ENCODE assay signal across 20 cellular contexts in the genomic region with DNA sequence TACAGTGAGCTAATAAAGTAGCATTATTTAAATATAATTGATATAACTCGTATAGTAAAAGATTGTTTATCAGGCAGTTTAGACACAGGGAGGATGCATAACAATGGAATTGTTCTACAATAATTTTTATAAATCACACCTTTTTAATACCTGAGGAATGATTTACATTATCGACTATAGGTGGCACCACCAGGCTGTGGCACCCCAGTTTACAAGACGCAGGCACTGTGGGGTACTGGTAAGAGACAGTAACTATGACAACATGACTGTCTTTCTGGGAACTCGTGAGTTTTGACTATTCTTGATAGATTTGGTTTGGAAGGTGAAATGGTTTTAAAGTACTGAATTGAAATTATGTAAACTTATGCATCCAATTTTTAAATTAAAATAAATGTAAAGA. TPM values are rescaled to one million over a fixed set of nuclear protein-coding genes. Genes with fewer than 3 reads are reported as not detected.
A peak's percentile ranks its signal among the peaks of the same experiment; 100 is the strongest.
DNase-seq lines count a peak whose midpoint lies in the region; ATAC-seq, FAIRE-seq and TF ChIP-seq lines count a peak whose summit lies in the region.
"Had no signal": no experiment of that assay in that cellular context is flagged by ENCODE, and none has a peak within 500 bp of the region (broad histone marks: within the 10 kb centered on the region; RNA-seq: fewer than 3 reads in every experiment).

No MANE protein-coding gene starts in this region.

- no peaks in the 10 kb centered on the region for H3K4me1 ChIP-seq in OCI-LY7 (ENCODE audit: insufficient read depth, low read length, poor library complexity, severe bottlenecking)
- no peaks in the 10 kb centered on the region; a peak in 1 of 7 replicates for H3K4me1 ChIP-seq in H1 (replicated peaks in 1 of 4; ENCODE audit: control insufficient read depth in 3 of 4, insufficient read depth in 4 of 4, low read length in 3 of 4)
- H3K4me1 ChIP-seq in heart right ventricle, result peaks cover 0 to 10% (median 2%) of the 10 kb centered on the region in 9 donors
- H3K4me1 ChIP-seq: parathyroid adenoma, SJSA1 had no signal

- no peak overlapping the region for H3K4me3 ChIP-seq in OCI-LY7 (ENCODE audit: low read depth, low read length, poor library complexity, severe bottlenecking)
- H3K4me3 ChIP-seq in H1 (ENCODE audit: extremely low read depth in 1 of 4, insufficient read depth in 2 of 4, low read depth in 3 of 4, low read length in 4 of 4), result no peak overlapping the region
- no peak overlapping the region for H3K4me3 ChIP-seq in heart right ventricle
- H3K4me3 ChIP-seq: SJSA1 had no signal

- H3K4ac ChIP-seq in H1 (replicated peaks; ENCODE audit: insufficient read length, low read depth, low read length), result no peak overlapping the region

- H3K4me2 ChIP-seq in OCI-LY7 (ENCODE audit: low read length), result no peak overlapping the region
- H3K4me2 ChIP-seq in H1 (ENCODE audit: insufficient read depth in 1 of 2, low read depth in 2 of 2, low read length in 2 of 2), result no peak overlapping the region

- WGBS in H1 (ENCODE audit: extremely low coverage in 1 of 2, insufficient coverage in 1 of 2, insufficient read length in 1 of 2, insufficient replicate concordance in 2 of 2, low coverage in 1 of 2, low lambda C conversion rate in 2 of 2, missing lambda C conversion rate in 1 of 2), 2 experiments, result 88% methylated on average over 4 of the region's 4 CpGs; no CpG with 5 or more reads in 1 of the 2 experiments
- WGBS in heart right ventricle, 2 donors, result 72 to 86% methylated on average over 4 of the region's 4 CpGs

- no peak overlapping the region for H4K8ac ChIP-seq in H1 (ENCODE audit: extremely low read depth, insufficient read depth, low read length)

- no peaks in the 10 kb centered on the region for H3K79me1 ChIP-seq in H1 (ENCODE audit: low read depth, low read length)

- no peak overlapping the region for H3K23ac ChIP-seq in H1 (ENCODE audit: insufficient read length)

- H2AFZ ChIP-seq in OCI-LY7 (ENCODE audit: low read length) (no peak overlapping the region), H1 (ENCODE audit: low read length) (no peak overlapping the region)
- H2AFZ ChIP-seq: parathyroid adenoma had no signal

- H2BK12ac ChIP-seq in H1 (ENCODE audit: low read depth, low read length), result no peak overlapping the region

- no peak overlapping the region for H3K18ac ChIP-seq in H1 (ENCODE audit: extremely low read depth, low read length)

- H3K79me2 ChIP-seq in OCI-LY7 (ENCODE audit: insufficient read depth, low read depth, low read length) (no peaks in the 10 kb centered on the region), H1 (ENCODE audit: control insufficient read depth in 1 of 2, insufficient read depth in 2 of 2, low read length in 2 of 2) (no peaks in the 10 kb centered on the region)
- H3K79me2 ChIP-seq: parathyroid adenoma had no signal

- peak; percentile 40 to 57 for TF ChIP-seq RAD21 in H1 (IDR thresholded peaks at IDR 0.05 in 1 of 2, conservative IDR thresholded peaks at IDR 0.05 in 1 of 2; ENCODE audit: low read depth in 2 of 2, low read length in 2 of 2)

- H4K20me1 ChIP-seq in OCI-LY7 (ENCODE audit: insufficient read depth, low read length), result no peaks in the 10 kb centered on the region
- H4K20me1 ChIP-seq in H1 (replicated peaks in 1 of 2; ENCODE audit: control insufficient read depth in 1 of 2, insufficient read depth in 2 of 2, low read length in 2 of 2), result no peaks in the 10 kb centered on the region

- H3K36me3 ChIP-seq in OCI-LY7 (ENCODE audit: insufficient read depth, low read length) (no peaks in the 10 kb centered on the region), H1 (ENCODE audit: control insufficient read depth in 2 of 4, insufficient read depth in 4 of 4, low read length in 3 of 4) (no peaks in the 10 kb centered on the region), heart right ventricle (no peaks in the 10 kb centered on the region)
- H3K36me3 ChIP-seq: SJSA1 had no signal

- BruUV-seq in OCI-LY7 (replicated peaks; lab: Mats Ljungman, UMichigan), result no TSS peak

- no peak overlapping the region for H4K5ac ChIP-seq in H1 (ENCODE audit: insufficient read length, low read depth, low read length)

- H3K9ac ChIP-seq in H1 (replicated peaks in 1 of 4; ENCODE audit: extremely low read depth in 1 of 4, low read depth in 3 of 4, low read length in 3 of 4), result no peak overlapping the region
- H3K9ac ChIP-seq: parathyroid adenoma had no signal

- H2BK5ac ChIP-seq in H1 (ENCODE audit: low read depth, low read length), result no peak overlapping the region

- H3K9me3 ChIP-seq in OCI-LY7 (ENCODE audit: low read length) (no peaks in the 10 kb centered on the region), H1 (ENCODE audit: insufficient read depth in 2 of 2, low read depth in 1 of 2, low read length in 1 of 2) (no peaks in the 10 kb centered on the region), heart right ventricle (no peaks in the 10 kb centered on the region)
- H3K9me3 ChIP-seq: SJSA1 had no signal

- H2BK20ac ChIP-seq in H1 (ENCODE audit: low read length), result no peak overlapping the region

- H2AK5ac ChIP-seq in H1 (ENCODE audit: low read depth, low read length), result no peak overlapping the region

- H3K9me2 ChIP-seq in OCI-LY7 (ENCODE audit: insufficient read depth, low read length), result no peaks in the 10 kb centered on the region

- no peak overlapping the region for H4K91ac ChIP-seq in H1 (replicated peaks; ENCODE audit: insufficient read length, low read length)

- ATAC-seq in heart right ventricle (no peak), HG02571 (IDR thresholded peaks at IDR 0.05; ENCODE audit: unreplicated experiment) (no peak)
- ATAC-seq: stimulated activated naive B cell treated with anti-CD40 and anti-IgM and Interleukin-4, amounts not matched to agents 10 μg/mL and 1 μg/mL and 100 μg/mL, for 72 hours had no signal

- no peak overlapping the region for H3K56ac ChIP-seq in H1 (replicated peaks; ENCODE audit: insufficient read length, low read depth, low read length)

- no peak for TF ChIP-seq EP300 in H1 (IDR thresholded peaks at IDR 0.05; ENCODE audit: borderline replicate concordance in 1 of 2, low read depth in 2 of 2, low read length in 2 of 2)

- intact Hi-C loops in OCI-LY7 (cut with micrococcal nuclease; ENCODE audit: unreplicated experiment), result no loop called here
- intact Hi-C loops in heart right ventricle (cut with DNase I), result no loop called here

- CTCF ChIA-PET in OCI-LY7 (lab: Charles Lee; ENCODE audit: unreplicated experiment), result no interaction called here
- CTCF ChIA-PET in H1 (lab: Charles Lee; ENCODE audit: partially characterized antibody), result interaction anchor here (0.8 to 2.6 kb wide), 8 partner anchors 8 to 98 kb away, joined by 3 to 14 read pairs (median 4); partner anchors contain the start of gene STBD1

- POLR2A ChIA-PET in OCI-LY7 (lab: Charles Lee), result no interaction called here
- POLR2A ChIA-PET in H1 (lab: Charles Lee; ENCODE audit: partially characterized antibody), result no interaction called here

- no peak overlapping the region for H2BK15ac ChIP-seq in H1 (ENCODE audit: low read length)

- TF ChIP-seq POLR2A in H1 (IDR thresholded peaks at IDR 0.05; ENCODE audit: control extremely low read depth in 1 of 2, low read depth in 2 of 2, low read length in 2 of 2), result no peak

- DNase-seq in activated CD4-positive, alpha-beta T cell treated with anti-CD3 and anti-CD28 coated beads for 48 hours, result peak; percentile 38
- DNase-seq in activated CD4-positive, alpha-beta T cell treated with anti-CD3 and anti-CD28 coated beads, Interleukin-2, amount 50 U/mL, for 4 hours, result no peak
- DNase-seq in Daoy (ENCODE audit: low read depth), result peak; percentile 3
- no peak for DNase-seq in OCI-LY7 (ENCODE audit: low spot score)
- DNase-seq in H1 (ENCODE audit: low read depth in 1 of 2, low spot score in 2 of 2), result no peak
- DNase-seq in heart right ventricle, result no peak
- DNase-seq in NCI-H2171 treated with DMSO at 0.1 percent for 48 hours (lab: John Stamatoyannopoulos, UW), result no peak
- DNase-seq: HCEC 1CT; hypothalamus; kidney; mammary epithelial cell; naive B cell; NCI-H2029; NCI-H510A treated with DMSO at 0.1 percent for 48 hours; stimulated activated naive B cell treated with anti-CD40 and anti-IgM and Interleukin-4, amounts not matched to agents 10 μg/mL and 1 μg/mL and 100 μg/mL, for 72 hours had no signal

- H3K27me3 ChIP-seq in H1 (replicated peaks in 1 of 4; ENCODE audit: control insufficient read depth in 3 of 4, extremely low read depth in 1 of 4, insufficient read depth in 3 of 4, low read length in 3 of 4) (peaks cover 0 to 1% (median 0%) of the 10 kb centered on the region in 4 experiments; a peak in 1 of 7 replicates), heart right ventricle (no peaks in the 10 kb centered on the region)

- H2BK120ac ChIP-seq in H1 (replicated peaks; ENCODE audit: low read depth, low read length), result no peak overlapping the region

- H3K27ac ChIP-seq in OCI-LY7 (ENCODE audit: low read depth, low read length, poor library complexity, severe bottlenecking) (no peak overlapping the region), H1 (ENCODE audit: low read depth, low read length) (no peak overlapping the region), heart right ventricle (no peak overlapping the region)
- H3K27ac ChIP-seq: C4-2B, parathyroid adenoma, SJSA1 had no signal

- no peak for FAIRE-seq in H1 (lab: Jason Lieb, UNC)

- H3K23me2 ChIP-seq in H1 (ENCODE audit: low read depth, low read length), result no peaks in the 10 kb centered on the region; the same call in 1 of the 2 replicates

- TF ChIP-seq CTCF in OCI-LY7 (conservative IDR thresholded peaks at IDR 0.05; ENCODE audit: low read length) (peak; percentile 42), H1 (IDR thresholded peaks at IDR 0.05; ENCODE audit: control extremely low read depth in 1 of 3, insufficient read depth in 1 of 3, low read depth in 1 of 3, low read length in 3 of 3) (peak in 2 of 3 experiments; percentile 6 to 13; a peak in 1 of 4 replicates), heart right ventricle (IDR thresholded peaks at IDR 0.05) (peak in 2 of 9 donors; percentile 10)

- no peak overlapping the region for H3K14ac ChIP-seq in H1 (ENCODE audit: insufficient read length)

RNA-seq across cellular contexts. Expression of gene STBD1, which starts 27.1 kb away (rescaled TPM):
- 0.57 and 1.8 TPM in 2 replicates for total RNA-seq in Daoy (2014; rRNA removed; shearing (Covaris generic))
- not detected in 2 replicates for total RNA-seq in OCI-LY7 (2014; rRNA removed; shearing (Covaris generic))
- total RNA-seq in OCI-LY7 (2022) (not detected in 2 replicates), heart right ventricle (10 to 100 TPM; 14.8 to 53.7 (median 22.6) TPM)
- 1.4 and 1.7 TPM in 2 replicates for total RNA-seq in H1 (2021; fragmentation: NEBNext Ultra II Directional; extraction: Animal tissue kit (Norgen Biotek cat#: 25700))
- polyA plus RNA-seq in H1 (2011; rRNA removed) (0.45 and 0.47 TPM in 2 replicates), heart right ventricle (10 to 100 TPM; 17.9 to 32.4 TPM)
- 0.80 TPM for polyA plus RNA-seq in H1 (2011; cell fraction: cytosol; rRNA removed)
- 0.46 TPM for polyA plus RNA-seq in H1 (2011; cell fraction: nucleus; rRNA removed)
- 1.6 to 2.6 TPM (median 2.3 TPM) in 4 replicates for polyA plus RNA-seq in H1 (2012, experiment 1 of 2)
- 0.85 TPM for polyA plus RNA-seq in H1 (2012, experiment 2 of 2)
- 1.6 TPM for polyA plus RNA-seq in H1 (2013, experiment 1 of 2)
- 2.4 TPM for polyA plus RNA-seq in H1 (2013, experiment 2 of 2)
- polyA minus RNA-seq in H1 (2011; rRNA and poly(A)+ RNA removed), result 0.88 and 1.5 TPM in 2 replicates
- 1.0 TPM for polyA minus RNA-seq in H1 (2011; cell fraction: cytosol; rRNA and poly(A)+ RNA removed)
- 0.70 TPM for polyA minus RNA-seq in H1 (2011; cell fraction: nucleus; rRNA and poly(A)+ RNA removed)

RNA-seq across cellular contexts. Expression of gene FAM47E, which starts 27.9 kb away (rescaled TPM):
- 0.11 and 2.8 TPM in 2 replicates for total RNA-seq in Daoy (2014; rRNA removed; shearing (Covaris generic))
- not detected in 2 replicates for total RNA-seq in OCI-LY7 (2014; rRNA removed; shearing (Covaris generic))
- total RNA-seq in OCI-LY7 (2022) (not detected in 2 replicates), heart right ventricle (1 to 10 TPM; 2.1 to 6.3 (median 3.1) TPM)
- 1.3 and 1.7 TPM in 2 replicates for total RNA-seq in H1 (2021; fragmentation: NEBNext Ultra II Directional; extraction: Animal tissue kit (Norgen Biotek cat#: 25700))
- polyA plus RNA-seq in H1 (2011; rRNA removed) (1.2 and 1.4 TPM in 2 replicates), heart right ventricle (1 to 10 TPM in 1 of 2 donors, under 1 TPM in 1; 0.68 to 4.7 TPM)
- 1.7 TPM for polyA plus RNA-seq in H1 (2011; cell fraction: cytosol; rRNA removed)
- polyA plus RNA-seq in H1 (2011; cell fraction: nucleus; rRNA removed), result 1.4 TPM
- 0.86 to 1.4 TPM (median 0.93 TPM) in 4 replicates for polyA plus RNA-seq in H1 (2012, experiment 1 of 2)
- polyA plus RNA-seq in H1 (2012, experiment 2 of 2), result not detected
- 1.1 TPM for polyA plus RNA-seq in H1 (2013, experiment 1 of 2)
- 0.85 TPM for polyA plus RNA-seq in H1 (2013, experiment 2 of 2)
- 1.1 and 1.3 TPM in 2 replicates for polyA minus RNA-seq in H1 (2011; rRNA and poly(A)+ RNA removed)
- 1.2 TPM for polyA minus RNA-seq in H1 (2011; cell fraction: cytosol; rRNA and poly(A)+ RNA removed)
- 2.1 TPM for polyA minus RNA-seq in H1 (2011; cell fraction: nucleus; rRNA and poly(A)+ RNA removed)
- total RNA-seq: activated T-helper 2 cell treated with anti-CD3 and anti-CD28 coated beads, Interferon-gamma antibody, Interleukin-2, Interleukin-4, amounts not matched to agents 10 μg/mL and 5 μg/mL and 100 μg/mL, durations not matched to agents 14 hours and 24 hours and 36 hours; SJSA1 had no signal

Comparison
In these comparisons a context has a peak if more than half of its experiments do, and no peak if none do; other contexts are left out.
1. DNase-seq: peak in activated CD4-positive, alpha-beta T cell treated with anti-CD3 and anti-CD28 coated beads for 48 hours (single experiment) and Daoy (single experiment); none in activated CD4-positive, alpha-beta T cell treated with anti-CD3 and anti-CD28 coated beads, Interleukin-2, amount 50 U/mL, for 4 hours (0 of 2), OCI-LY7 (single experiment), H1 (0 of 2), heart right ventricle (0 of 2) and NCI-H2171 treated with DMSO at 0.1 percent for 48 hours (single experiment).